8 cellular contexts compared by ENCODE assay signal in genomic region chr10:68471063-68471585, GRCh38. TPM values are rescaled to one million over a fixed set of nuclear protein-coding genes. Genes with fewer than 3 reads are reported as not detected.
DNase-seq lines count a peak whose midpoint lies in the region; ATAC-seq and TF ChIP-seq lines count a peak whose summit lies in the region.

No MANE protein-coding gene starts in this region.

- H3K36me3 ChIP-seq in CD8-positive, alpha-beta memory T cell (ENCODE audit: insufficient read depth, low read length): no peaks in the 10 kb centered on the region
- H3K36me3 ChIP-seq in adipocyte (ENCODE audit: control insufficient read depth, insufficient read depth, low read length, severe bottlenecking): no peaks in the 10 kb centered on the region

- TF ChIP-seq CTCF in lower leg skin (IDR thresholded peaks at IDR 0.05): no peak

- no peaks in the 10 kb centered on the region for H3K9me3 ChIP-seq in CD8-positive, alpha-beta memory T cell (ENCODE audit: low read length)
- no peaks in the 10 kb centered on the region for H3K9me3 ChIP-seq in adipocyte (ENCODE audit: control insufficient read depth, low read length)

- WGBS in lower leg skin, 2 donors: 1 to 2% methylated on average over 14 of the region's 14 CpGs

- no peaks in the 10 kb centered on the region for H3K9me3 Mint-ChIP-seq in CD8-positive, alpha-beta memory T cell

- H3K27me3 Mint-ChIP-seq in CD8-positive, alpha-beta memory T cell: no peaks in the 10 kb centered on the region

- peak overlapping the region; percentile 86 for H3K4me3 ChIP-seq in CD8-positive, alpha-beta memory T cell (ENCODE audit: low read length)
- H3K4me3 ChIP-seq in adipocyte (ENCODE audit: low read length): peak overlapping the region; percentile 93
- peak overlapping the region; percentile 37 for H3K4me3 ChIP-seq in lower leg skin (ENCODE audit: low read depth, poor library complexity, severe bottlenecking)

- ATAC-seq in HG03135 (IDR thresholded peaks at IDR 0.05; ENCODE audit: unreplicated experiment): peak; percentile 6
- ATAC-seq in HG03442 (IDR thresholded peaks at IDR 0.05; ENCODE audit: unreplicated experiment): no peak
- ATAC-seq in HG03095 (IDR thresholded peaks at IDR 0.05; ENCODE audit: unreplicated experiment): no peak

- intact Hi-C loops in lower leg skin (cut with DNase I; ENCODE audit: low total_unique reads): no loop called here

- H3K9ac ChIP-seq in adipocyte (ENCODE audit: low read length): peak overlapping the region; percentile 83

- H3K4me1 Mint-ChIP-seq in CD8-positive, alpha-beta memory T cell: peaks cover 10 to 31% (median 22%) of the 10 kb centered on the region in 3 donors

- H3K4me1 ChIP-seq in CD8-positive, alpha-beta memory T cell (ENCODE audit: insufficient read depth, low read length): peaks cover 6% of the 10 kb centered on the region
- H3K4me1 ChIP-seq in adipocyte (ENCODE audit: control insufficient read depth, insufficient read depth, low read length): peaks cover 11% of the 10 kb centered on the region

- no peaks in the 10 kb centered on the region for H3K27me3 ChIP-seq in CD8-positive, alpha-beta memory T cell (ENCODE audit: insufficient read depth, low read length, poor library complexity, severe bottlenecking)
- H3K27me3 ChIP-seq in adipocyte (replicated peaks; ENCODE audit: control insufficient read depth, insufficient read depth, low read length): no peaks in the 10 kb centered on the region

- peaks cover 0 to 4% (median 0%) of the 10 kb centered on the region in 3 donors for H3K36me3 Mint-ChIP-seq in CD8-positive, alpha-beta memory T cell

- CTCF ChIA-PET in CD8-positive, alpha-beta memory T cell (lab: Charles Lee): interaction anchor here (1.1 kb wide), 1 partner anchor 16 kb away, joined by 3 read pairs; no protein-coding TSS in a partner anchor

- H3K4me3 Mint-ChIP-seq in CD8-positive, alpha-beta memory T cell: peak overlapping the region; percentile 96 to 99 (median 97)

- DNase-seq in CD8-positive, alpha-beta memory T cell: no peak
- DNase-seq in adipocyte (ENCODE audit: low read depth) (peak; percentile 27), lower leg skin (ENCODE audit: low spot score in 2 of 2) (no peak), NCI-H226 (no peak)
- DNase-seq in activated CD8-positive, alpha-beta memory T cell treated with anti-CD3 and anti-CD28 coated beads for 24 hours: no peak

- POLR2A ChIA-PET in CD8-positive, alpha-beta memory T cell (lab: Charles Lee): no interaction called here

- H3K27ac ChIP-seq in CD8-positive, alpha-beta memory T cell (ENCODE audit: low read depth, low read length): peak overlapping the region; percentile 74

- TF ChIP-seq POLR2A in lower leg skin (IDR thresholded peaks at IDR 0.05): no peak

- peak overlapping the region in 5 of 8 donors; percentile 3 to 80 (median 37) for H3K27ac Mint-ChIP-seq in CD8-positive, alpha-beta memory T cell

RNA-seq across cellular contexts. Expression of gene DNA2, which starts 0.6 kb away (rescaled TPM):
- 10 to 100 TPM; 37.3 to 40.0 TPM for total RNA-seq in CD8-positive, alpha-beta memory T cell
- 0.55 TPM for polyA plus RNA-seq in CD8-positive, alpha-beta memory T cell
- total RNA-seq in lower leg skin: 1 to 10 TPM; 1.7 to 3.5 (median 2.2) TPM

RNA-seq across cellular contexts. Expression of gene SLC25A16, which starts 56.2 kb away (rescaled TPM):
- 10 to 100 TPM; 15.1 to 18.6 TPM for total RNA-seq in CD8-positive, alpha-beta memory T cell
- polyA plus RNA-seq in CD8-positive, alpha-beta memory T cell: 6.6 TPM
- 10 to 100 TPM in 2 of 4 donors, 1 to 10 TPM in 2; 7.7 to 31.5 (median 10.0) TPM for total RNA-seq in lower leg skin

Comparison
In these comparisons a context has a peak if more than half of its experiments do, and no peak if none do; other contexts are left out.
1. H3K4me3 ChIP-seq: peak in every context shown above with its lines; median percentile 93 in adipocyte; 86 in CD8-positive, alpha-beta memory T cell; 37 in lower leg skin.
2. RNA of gene DNA2, which starts 0.6 kb away (total RNA-seq): 37.3 to 40.0 TPM in CD8-positive, alpha-beta memory T cell; 1.7 to 3.5 TPM in lower leg skin; every median in the first group is over 4 times any median in the second.